Comparison of ENCODE assay signal across 11 cellular contexts in genomic region chr5:142097681-142098080, GRCh38. TPM values are rescaled to one million over a fixed set of nuclear protein-coding genes. Genes with fewer than 3 reads are reported as not detected.
DNase-seq lines count a peak whose midpoint lies in the region; ATAC-seq lines count a peak whose summit lies in the region.
"Had no signal": no experiment of that assay in that cellular context is flagged by ENCODE, and none has a peak within 500 bp of the region (broad histone marks: within the 10 kb centered on the region; RNA-seq: fewer than 3 reads in every experiment).

No MANE protein-coding gene starts in this region.

- H3K27me3 ChIP-seq in HUES48 (ENCODE audit: control insufficient read depth, insufficient read depth, low read length) (no peaks in the 10 kb centered on the region), mesendoderm (ENCODE audit: insufficient read depth, low read length, poor library complexity) (no peaks in the 10 kb centered on the region)
- H3K27me3 ChIP-seq: colonic mucosa, upper lobe of left lung had no signal

- no peaks in the 10 kb centered on the region for H3K27me3 Mint-ChIP-seq in stimulated activated memory B cell treated with anti-CD40 and anti-IgM and Interleukin-4, amounts not matched to agents 10 μg/mL and 1 μg/mL and 100 μg/mL, for 72 hours

- no peak overlapping the region for H3K56ac ChIP-seq in mesendoderm (ENCODE audit: low read length)

- no peak for ATAC-seq in stimulated activated memory B cell treated with anti-CD40 and anti-IgM and Interleukin-4, amounts not matched to agents 10 μg/mL and 1 μg/mL and 100 μg/mL, for 72 hours
- ATAC-seq in HG03039 (IDR thresholded peaks at IDR 0.05; ENCODE audit: unreplicated experiment): no peak
- ATAC-seq: A549 had no signal

- H4K5ac ChIP-seq in mesendoderm (ENCODE audit: low read length): no peak overlapping the region

- no peak overlapping the region for H2BK5ac ChIP-seq in mesendoderm (ENCODE audit: low read length)

- H3K4ac ChIP-seq in mesendoderm (ENCODE audit: low read depth, low read length): no peak overlapping the region

- peaks cover 12% of the 10 kb centered on the region for H3K4me1 Mint-ChIP-seq in stimulated activated memory B cell treated with anti-CD40 and anti-IgM and Interleukin-4, amounts not matched to agents 10 μg/mL and 1 μg/mL and 100 μg/mL, for 72 hours

- H3K36me3 ChIP-seq in HUES48 (ENCODE audit: control insufficient read depth, insufficient read depth, low read length): no peaks in the 10 kb centered on the region
- no peaks in the 10 kb centered on the region for H3K36me3 ChIP-seq in mesendoderm (ENCODE audit: control insufficient read depth, insufficient read depth, low read length)
- H3K36me3 ChIP-seq: colonic mucosa, upper lobe of left lung had no signal

- no peaks in the 10 kb centered on the region for H3K9me3 ChIP-seq in HUES48 (ENCODE audit: control insufficient read depth, insufficient read depth, low read length)
- H3K9me3 ChIP-seq: A549, colonic mucosa, upper lobe of left lung had no signal

- H3K79me1 ChIP-seq in mesendoderm (ENCODE audit: low read length): no peaks in the 10 kb centered on the region

- H3K4me3 Mint-ChIP-seq in stimulated activated memory B cell treated with anti-CD40 and anti-IgM and Interleukin-4, amounts not matched to agents 10 μg/mL and 1 μg/mL and 100 μg/mL, for 72 hours: no peak overlapping the region

- no peaks in the 10 kb centered on the region for H3K9me3 Mint-ChIP-seq in stimulated activated memory B cell treated with anti-CD40 and anti-IgM and Interleukin-4, amounts not matched to agents 10 μg/mL and 1 μg/mL and 100 μg/mL, for 72 hours

- no peak overlapping the region for H3K27ac Mint-ChIP-seq in stimulated activated memory B cell treated with anti-CD40 and anti-IgM and Interleukin-4, amounts not matched to agents 10 μg/mL and 1 μg/mL and 100 μg/mL, for 72 hours

- no CpG with 5 or more reads among the region's 9 CpGs for WGBS in mesendoderm (ENCODE audit: extremely low coverage, insufficient coverage, low lambda C conversion rate)

- no peak overlapping the region for H3K27ac ChIP-seq in HUES48 (ENCODE audit: low read depth, low read length)
- no peak overlapping the region for H3K27ac ChIP-seq in mesendoderm (ENCODE audit: low read depth, low read length)
- H3K27ac ChIP-seq: A549, colonic mucosa had no signal

- no peak overlapping the region for H3K18ac ChIP-seq in mesendoderm (ENCODE audit: low read length)

- no peak overlapping the region for H2BK120ac ChIP-seq in mesendoderm (ENCODE audit: low read depth, low read length)

- H3K79me2 ChIP-seq in mesendoderm (ENCODE audit: control insufficient read depth, insufficient read depth, low read length): no peaks in the 10 kb centered on the region

- DNase-seq in activated CD4-positive, alpha-beta T cell treated with anti-CD3 and anti-CD28 coated beads for 48 hours: peak; percentile 60
- DNase-seq in activated CD4-positive, alpha-beta T cell treated with anti-CD3 and anti-CD28 coated beads for 4 hours: no peak
- peak; percentile 40 for DNase-seq in activated naive CD4-positive, alpha-beta T cell treated with anti-CD3 and anti-CD28 coated beads, Interleukin-2, amount 50 U/mL, for 16 hours
- peak; percentile 10 for DNase-seq in mesendoderm
- no peak for DNase-seq in dedifferentiated amniotic fluid mesenchymal stem cell (ENCODE audit: extremely low spot score)
- DNase-seq: colonic mucosa had no signal

- H3K4me1 ChIP-seq in HUES48 (ENCODE audit: control insufficient read depth, insufficient read depth, low read length): peaks cover 20% of the 10 kb centered on the region
- no peaks in the 10 kb centered on the region for H3K4me1 ChIP-seq in mesendoderm (ENCODE audit: control insufficient read depth, low read depth, low read length)
- H3K4me1 ChIP-seq: A549, colonic mucosa had no signal

- H3K36me3 Mint-ChIP-seq in stimulated activated memory B cell treated with anti-CD40 and anti-IgM and Interleukin-4, amounts not matched to agents 10 μg/mL and 1 μg/mL and 100 μg/mL, for 72 hours: no peaks in the 10 kb centered on the region

- H2BK15ac ChIP-seq in mesendoderm (replicated peaks; ENCODE audit: low read depth): no peak overlapping the region

- H3K4me3 ChIP-seq in HUES48 (ENCODE audit: low read depth, low read length) (no peak overlapping the region), mesendoderm (ENCODE audit: low read length) (no peak overlapping the region)
- H3K4me3 ChIP-seq: A549, colonic mucosa, upper lobe of left lung had no signal

- no peak overlapping the region for H3K23ac ChIP-seq in mesendoderm (ENCODE audit: low read length)

- H3K4me2 ChIP-seq in mesendoderm (ENCODE audit: low read length): no peak overlapping the region
- H3K4me2 ChIP-seq: A549 had no signal

- no peak overlapping the region for H2AK5ac ChIP-seq in mesendoderm (ENCODE audit: low read length)

- H3K9ac ChIP-seq in HUES48 (ENCODE audit: low read depth, low read length): peak overlapping the region; percentile 6; the same call in 1 of the 2 replicates
- H3K9ac ChIP-seq in mesendoderm (ENCODE audit: low read length): no peak overlapping the region

- H4K8ac ChIP-seq in mesendoderm (ENCODE audit: low read depth, low read length): no peak overlapping the region

RNA-seq across cellular contexts. Expression of gene NDFIP1, which starts 10.9 kb away (rescaled TPM):
- 20.2 TPM for polyA plus RNA-seq in mesendoderm (2013, experiment 1 of 2)
- 19.9 TPM for polyA plus RNA-seq in mesendoderm (2013, experiment 2 of 2)

Comparison
In these comparisons a context has a peak if more than half of its experiments do, and no peak if none do; other contexts are left out.
1. DNase-seq: peak in activated CD4-positive, alpha-beta T cell treated with anti-CD3 and anti-CD28 coated beads for 48 hours (single experiment), activated naive CD4-positive, alpha-beta T cell treated with anti-CD3 and anti-CD28 coated beads, Interleukin-2, amount 50 U/mL, for 16 hours (single experiment) and mesendoderm (single experiment); none in activated CD4-positive, alpha-beta T cell treated with anti-CD3 and anti-CD28 coated beads for 4 hours (0 of 2) and dedifferentiated amniotic fluid mesenchymal stem cell (single experiment).